ENCODE assay signal across 8 cellular contexts in the genomic region with DNA sequence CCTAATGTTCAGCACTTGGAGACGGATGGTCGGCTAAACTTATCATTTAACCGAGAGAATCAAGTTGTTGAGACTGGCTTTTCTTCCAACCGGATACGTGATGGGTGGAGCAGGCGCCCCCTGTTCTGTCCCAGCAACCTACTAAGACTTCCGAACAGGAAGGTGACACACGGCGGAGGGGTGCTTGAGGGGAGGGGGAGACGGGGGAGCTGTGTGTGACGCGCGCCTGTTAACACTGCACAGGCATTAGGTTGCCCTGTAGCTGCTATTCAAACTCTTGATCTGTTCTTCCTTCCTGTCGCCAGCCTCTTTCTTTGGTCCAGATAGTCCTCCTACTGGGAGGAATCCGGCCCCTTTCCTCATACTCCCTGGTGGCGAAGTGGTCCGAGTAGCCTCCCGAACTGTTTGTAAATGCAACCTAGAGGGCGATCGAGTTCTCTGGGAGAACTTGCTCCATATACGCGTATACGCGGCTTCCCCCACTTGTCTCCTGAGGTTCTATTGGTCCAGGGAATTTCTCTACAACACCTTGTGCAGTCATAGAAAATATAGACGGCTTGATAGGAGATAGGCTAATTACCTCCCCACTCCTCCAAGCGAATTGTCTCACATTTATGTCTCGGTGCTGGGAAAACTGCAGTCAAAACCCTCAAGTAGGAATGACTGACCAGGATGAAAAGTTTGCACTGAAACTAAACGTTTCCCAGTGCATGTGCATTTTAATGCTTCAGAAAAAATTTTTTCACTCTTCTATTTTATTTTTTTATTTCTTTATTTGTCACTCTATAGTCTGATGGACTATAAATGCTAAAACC.
DNase-seq lines count a peak whose midpoint lies in the region; TF ChIP-seq lines count a peak whose summit lies in the region.

No MANE protein-coding gene starts in this region.

- TF ChIP-seq POLR2A in ovary (IDR thresholded peaks at IDR 0.05), result no peak
- TF ChIP-seq POLR2A in testis (IDR thresholded peaks at IDR 0.05), result no peak

- no peaks in the 10 kb centered on the region for H3K36me3 Mint-ChIP-seq in IgD-negative memory B cell

- H3K27ac ChIP-seq in cardiac muscle cell (no peak overlapping the region), ovary (peak overlapping the region in 1 of 2 donors; percentile 97), testis (peak overlapping the region; percentile 48 to 66)

- H3K27me3 ChIP-seq in adipocyte (replicated peaks; ENCODE audit: control insufficient read depth, insufficient read depth, low read length) (no peaks in the 10 kb centered on the region), cardiac muscle cell (peaks cover 20% of the 10 kb centered on the region), ovary (no peaks in the 10 kb centered on the region), testis (no peaks in the 10 kb centered on the region)

- peak overlapping the region; percentile 79 for H3K4me3 ChIP-seq in adipocyte (ENCODE audit: low read length)
- H3K4me3 ChIP-seq in cardiac muscle cell, result peak overlapping the region; percentile 8
- H3K4me3 ChIP-seq in ovary, result peak overlapping the region; percentile 38
- peak overlapping the region; percentile 19 to 22 for H3K4me3 ChIP-seq in testis

- intact Hi-C loops in ovary (cut with DNase I) (loop anchor here in 3 of 4 donors (5.0 to 10.0 kb wide), 5 partner anchors 74 to 646 kb away; partner anchors contain the start of gene SGK1 (in 3 of the 3)), testis (cut with DNase I; ENCODE audit: low total_unique reads) (loop anchor here (5.0 to 10.0 kb wide), 2 partner anchors 466 to 644 kb away; no protein-coding TSS in a partner anchor)

- peak; percentile 98 for DNase-seq in ELR (ENCODE audit: low read depth)
- DNase-seq in SW 1271 (lab: John Stamatoyannopoulos, UW), result peak; percentile 84 to 92
- peak; percentile 97 for DNase-seq in adipocyte (ENCODE audit: low read depth)
- peak; percentile 91 to 97 for DNase-seq in cardiac muscle cell (ENCODE audit: low read depth in 1 of 2, low spot score in 1 of 2)
- DNase-seq in ovary, result peak; percentile 74 to 88 (median 80)
- DNase-seq in testis, result peak; percentile 89
- DNase-seq in NCI-H2196 treated with DMSO at 0.1 percent for 48 hours (lab: John Stamatoyannopoulos, UW; ENCODE audit: unreplicated experiment), result no peak

- H3K4me1 Mint-ChIP-seq in IgD-negative memory B cell, result peaks cover 24 to 34% (median 32%) of the 10 kb centered on the region in 3 donors

- peak; percentile 88 for TF ChIP-seq CTCF in cardiac muscle cell (IDR thresholded peaks at IDR 0.05; ENCODE audit: low read depth, low read length)
- TF ChIP-seq CTCF in ovary (IDR thresholded peaks at IDR 0.05), result peak; percentile 74 to 90 (median 87)
- peak; percentile 57 to 70 (median 61) for TF ChIP-seq CTCF in testis (IDR thresholded peaks at IDR 0.05)

- no peaks in the 10 kb centered on the region for H3K9me3 Mint-ChIP-seq in IgD-negative memory B cell

- H3K4me1 ChIP-seq in adipocyte (ENCODE audit: control insufficient read depth, insufficient read depth, low read length), result peaks cover 26% of the 10 kb centered on the region
- H3K4me1 ChIP-seq in cardiac muscle cell (ENCODE audit: low read depth), result peaks cover 5% of the 10 kb centered on the region
- H3K4me1 ChIP-seq in ovary (ENCODE audit: insufficient read depth), result peaks cover 5% of the 10 kb centered on the region
- H3K4me1 ChIP-seq in testis, result peaks cover 17% of the 10 kb centered on the region

- H3K36me3 ChIP-seq in adipocyte (ENCODE audit: control insufficient read depth, insufficient read depth, low read length, severe bottlenecking) (peaks cover 1% of the 10 kb centered on the region), cardiac muscle cell (no peaks in the 10 kb centered on the region), ovary (no peaks in the 10 kb centered on the region), testis (ENCODE audit: low read depth, missing control alignments) (no peaks in the 10 kb centered on the region)

- peak overlapping the region; percentile 79 for H3K9ac ChIP-seq in adipocyte (ENCODE audit: low read length)

- H3K4me3 Mint-ChIP-seq in IgD-negative memory B cell, result peak overlapping the region; percentile 87 to 99 (median 94)

- peak overlapping the region; percentile 4 to 71 (median 39) for H3K27ac Mint-ChIP-seq in IgD-negative memory B cell

- no peaks in the 10 kb centered on the region for H3K9me3 ChIP-seq in adipocyte (ENCODE audit: control insufficient read depth, low read length)
- no peaks in the 10 kb centered on the region for H3K9me3 ChIP-seq in cardiac muscle cell (ENCODE audit: low read depth)
- H3K9me3 ChIP-seq in ovary, result no peaks in the 10 kb centered on the region
- H3K9me3 ChIP-seq in testis, result no peaks in the 10 kb centered on the region

- no peak for TF ChIP-seq EP300 in ovary (IDR thresholded peaks at IDR 0.05)

- peaks cover 7% of the 10 kb centered on the region for H3K27me3 Mint-ChIP-seq in IgD-negative memory B cell

- 4 to 5% (median 5%) methylated on average over 28 of the region's 28 CpGs for WGBS in ovary, 3 donors
- 4 to 10% methylated on average over 17 to 28 of the region's 28 CpGs for WGBS in testis, 2 donors

Comparison
In these comparisons a context has a peak if more than half of its experiments do, and no peak if none do; other contexts are left out.
1. H3K4me3 ChIP-seq: peak in every context shown above with its lines; median percentile 79 in adipocyte; 38 in ovary; 20 in testis; 8 in cardiac muscle cell.